15 cellular contexts compared by ENCODE assay signal in the genomic region with DNA sequence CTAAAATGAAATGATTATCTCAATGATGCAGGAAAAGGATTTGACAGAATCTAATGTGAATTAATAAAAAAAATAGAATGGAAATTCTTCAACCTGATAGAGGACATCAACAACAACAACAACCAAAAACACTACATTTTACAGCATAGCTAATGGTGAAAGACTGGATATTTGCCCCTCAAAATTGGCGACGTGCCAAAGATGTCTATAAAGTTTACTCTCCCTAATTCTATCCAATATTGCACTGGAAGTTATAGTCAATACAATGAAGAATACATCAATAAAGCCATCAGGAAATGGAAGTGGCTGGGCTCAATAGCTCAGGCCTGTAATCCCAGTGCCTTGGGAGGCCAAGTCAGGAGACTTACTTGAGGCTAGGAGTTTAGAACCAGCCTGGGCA. TPM values are rescaled to one million over a fixed set of nuclear protein-coding genes. Genes with fewer than 3 reads are reported as not detected.
"Had no signal": no experiment of that assay in that cellular context is flagged by ENCODE, and none has a peak within 500 bp of the region (broad histone marks: within the 10 kb centered on the region; RNA-seq: fewer than 3 reads in every experiment).

No MANE protein-coding gene starts in this region.

RNA-seq across cellular contexts. Expression of gene SFTPA1, which starts 42.0 kb away (rescaled TPM):
- total RNA-seq: kidney; kidney epithelial cell; left colon; left ventricle myocardium inferior; liver; lower leg skin; lung microvascular endothelial cell; mammary epithelial cell; mesenteric fat pad; mesothelial cell of epicardium; mononuclear cell; myocyte; naive thymus-derived CD4-positive, alpha-beta T cell had no signal
- polyA plus RNA-seq: immature natural killer cell; keratinocyte; liver; mammary epithelial cell; naive thymus-derived CD4-positive, alpha-beta T cell had no signal

RNA-seq across cellular contexts. Expression of gene NUTM2B, which starts 50.3 kb away (rescaled TPM):
- total RNA-seq: kidney epithelial cell had no signal
